In the genomic region with DNA sequence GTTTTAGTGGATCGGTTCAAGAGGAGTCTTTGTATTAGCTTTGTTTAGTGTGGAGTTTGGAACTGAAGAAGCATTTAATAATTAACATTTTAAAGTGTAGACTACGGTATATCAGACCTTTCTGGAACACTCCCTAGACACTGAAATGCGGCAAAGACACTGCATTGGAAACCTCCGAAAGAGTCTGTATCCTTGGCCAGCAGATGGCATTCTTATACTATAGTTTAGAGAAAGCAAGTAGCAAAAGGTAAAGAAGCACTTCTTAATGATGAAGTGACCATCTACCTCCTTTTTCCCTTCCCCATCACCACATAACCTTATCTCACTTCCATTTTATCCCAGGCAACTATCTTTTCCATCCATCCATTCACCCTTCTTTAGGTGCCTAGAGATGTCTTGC, we compare ENCODE assay signal across 8 cellular contexts.
A peak's percentile ranks its signal among the peaks of the same experiment; 100 is the strongest.
DNase-seq lines count a peak whose midpoint lies in the region; ATAC-seq and TF ChIP-seq lines count a peak whose summit lies in the region.

No MANE protein-coding gene starts in this region.

- peak; percentile 63 for ATAC-seq in GM19463 (IDR thresholded peaks at IDR 0.05; ENCODE audit: unreplicated experiment)
- ATAC-seq in SK-N-SH treated with all-trans-retinoic acid at 6 μM for 48 hours, result peak; percentile 93
- no peak for ATAC-seq in HG02610 (IDR thresholded peaks at IDR 0.05; ENCODE audit: unreplicated experiment)

- DNase-seq in DMS 273 (lab: John Stamatoyannopoulos, UW; ENCODE audit: unreplicated experiment) (peak; percentile 68), DMS 273 treated with DMSO at 0.1 percent for 48 hours (lab: John Stamatoyannopoulos, UW) (no peak), fibroblast of gingiva (ENCODE audit: low read depth) (peak; percentile 42), pons (ENCODE audit: low spot score) (peak; percentile 81)

- H3K9me2 ChIP-seq in Loucy (replicated peaks; ENCODE audit: low read depth, low read length), result no peaks in the 10 kb centered on the region

- no peak overlapping the region for H3K9ac ChIP-seq in Loucy (ENCODE audit: low read depth, low read length, poor library complexity, severe bottlenecking)

- H3K4me2 ChIP-seq in Loucy (ENCODE audit: low read depth, low read length, poor library complexity, severe bottlenecking), result no peak overlapping the region

- no peaks in the 10 kb centered on the region for H4K20me1 ChIP-seq in Loucy (ENCODE audit: insufficient read depth, low read length, poor library complexity, severe bottlenecking)

- H3K27me3 ChIP-seq in Loucy (ENCODE audit: insufficient read depth, low read length, poor library complexity, severe bottlenecking), result no peaks in the 10 kb centered on the region

- no peaks in the 10 kb centered on the region for H3K36me3 ChIP-seq in Loucy (ENCODE audit: insufficient read depth, low read length)

- H3K4me1 ChIP-seq in Loucy (ENCODE audit: insufficient read depth, low read length, poor library complexity, severe bottlenecking), result no peaks in the 10 kb centered on the region

- H2AFZ ChIP-seq in Loucy (ENCODE audit: low read length), result no peak overlapping the region

- no peak overlapping the region for H3K4me3 ChIP-seq in Loucy (ENCODE audit: low read length, poor library complexity, severe bottlenecking)

- TF ChIP-seq CTCF in Loucy (conservative IDR thresholded peaks at IDR 0.05; ENCODE audit: low read length), result peak; percentile 77

- no peaks in the 10 kb centered on the region for H3K9me3 ChIP-seq in Loucy (ENCODE audit: insufficient read depth, low read depth, low read length)

- H3F3A ChIP-seq in Loucy (ENCODE audit: low read depth), result no peaks in the 10 kb centered on the region

- H3K79me2 ChIP-seq in Loucy (ENCODE audit: insufficient read depth, low read length), result no peaks in the 10 kb centered on the region

TF ChIP-seq in SK-N-SH treated with all-trans-retinoic acid at 6 μM for 48 hours, 23 proteins besides CTCF, POLR2A, EP300 and RAD21:
- no peak for TF ChIP-seq ZC3H10 (CRISPR knock-in tag; IDR thresholded peaks at IDR 0.05)
- no peak for TF ChIP-seq ZNF8 (CRISPR knock-in tag; IDR thresholded peaks at IDR 0.05)
- no peak for TF ChIP-seq ZNF565 (CRISPR knock-in tag; conservative IDR thresholded peaks at IDR 0.05; ENCODE audit: low read depth)
- TF ChIP-seq ARNTL (CRISPR knock-in tag; IDR thresholded peaks at IDR 0.05; ENCODE audit: borderline replicate concordance, low read depth), result no peak
- no peak for TF ChIP-seq OSR1 (CRISPR knock-in tag; IDR thresholded peaks at IDR 0.05)
- no peak for TF ChIP-seq ISL1 (CRISPR knock-in tag; IDR thresholded peaks at IDR 0.05)
- TF ChIP-seq, protein P1, sequence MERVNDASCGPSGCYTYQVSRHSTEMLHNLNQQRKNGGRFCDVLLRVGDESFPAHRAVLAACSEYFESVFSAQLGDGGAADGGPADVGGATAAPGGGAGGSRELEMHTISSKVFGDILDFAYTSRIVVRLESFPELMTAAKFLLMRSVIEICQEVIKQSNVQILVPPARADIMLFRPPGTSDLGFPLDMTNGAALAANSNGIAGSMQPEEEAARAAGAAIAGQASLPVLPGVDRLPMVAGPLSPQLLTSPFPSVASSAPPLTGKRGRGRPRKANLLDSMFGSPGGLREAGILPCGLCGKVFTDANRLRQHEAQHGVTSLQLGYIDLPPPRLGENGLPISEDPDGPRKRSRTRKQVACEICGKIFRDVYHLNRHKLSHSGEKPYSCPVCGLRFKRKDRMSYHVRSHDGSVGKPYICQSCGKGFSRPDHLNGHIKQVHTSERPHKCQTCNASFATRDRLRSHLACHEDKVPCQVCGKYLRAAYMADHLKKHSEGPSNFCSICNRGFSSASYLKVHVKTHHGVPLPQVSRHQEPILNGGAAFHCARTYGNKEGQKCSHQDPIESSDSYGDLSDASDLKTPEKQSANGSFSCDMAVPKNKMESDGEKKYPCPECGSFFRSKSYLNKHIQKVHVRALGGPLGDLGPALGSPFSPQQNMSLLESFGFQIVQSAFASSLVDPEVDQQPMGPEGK (CRISPR knock-in tag; IDR thresholded peaks at IDR 0.05; ENCODE audit: borderline replicate concordance), result no peak
- no peak for TF ChIP-seq ZFP3 (CRISPR knock-in tag; IDR thresholded peaks at IDR 0.05)
- TF ChIP-seq RARB (CRISPR knock-in tag; IDR thresholded peaks at IDR 0.05), result no peak
